Comparison of ENCODE assay signal across 28 cellular contexts in genomic region chr3:56052219-56052618, GRCh38.
"Had no signal": no experiment of that assay in that cellular context is flagged by ENCODE, and none has a peak within 500 bp of the region (broad histone marks: within the 10 kb centered on the region; RNA-seq: fewer than 3 reads in every experiment).

No MANE protein-coding gene starts in this region.

- H2AFZ ChIP-seq: hepatocyte had no signal

- H3K79me2 ChIP-seq: hepatocyte had no signal

- H3K27me3 ChIP-seq: esophagus muscularis mucosa, gastroesophageal sphincter, hepatocyte, ovary, sigmoid colon, thyroid gland had no signal

- H3K4me1 ChIP-seq: esophagus muscularis mucosa, foreskin keratinocyte, gastroesophageal sphincter, psoas muscle, sigmoid colon, stomach, thyroid gland had no signal

- H3K4me3 Mint-ChIP-seq: memory B cell; mesothelial cell of epicardium; naive B cell; natural killer cell treated with Interleukin-12 subunit alpha and Interleukin-12 subunit beta and Interleukin-15 and Interleukin-18, amount 100 ng/mL, for 72 hours; stimulated activated effector memory CD8-positive, alpha-beta T cell treated with anti-CD3 and anti-CD28 coated beads, Interleukin-12 subunit alpha, Interleukin-12 subunit beta, amount 100 ng/mL, for 72 hours; type B pancreatic cell had no signal

- ATAC-seq: foreskin keratinocyte; gastroesophageal sphincter; heart left ventricle; left lobe of liver; mucosa of descending colon; natural killer cell treated with Interleukin-12 subunit alpha and Interleukin-12 subunit beta and Interleukin-15 and Interleukin-18, amount 100 ng/mL, for 72 hours; psoas muscle; right cardiac atrium; stimulated activated effector memory CD8-positive, alpha-beta T cell treated with anti-CD3 and anti-CD28 coated beads, Interleukin-12 subunit alpha, Interleukin-12 subunit beta, amount 100 ng/mL, for 72 hours had no signal

- H3K27me3 Mint-ChIP-seq: natural killer cell treated with Interleukin-12 subunit alpha and Interleukin-12 subunit beta and Interleukin-15 and Interleukin-18, amount 100 ng/mL, for 72 hours had no signal

- H3K4me2 ChIP-seq: hepatocyte had no signal

- H3K36me3 Mint-ChIP-seq: memory B cell; mesothelial cell of epicardium; naive B cell; natural killer cell treated with Interleukin-12 subunit alpha and Interleukin-12 subunit beta and Interleukin-15 and Interleukin-18, amount 100 ng/mL, for 72 hours; stimulated activated effector memory CD8-positive, alpha-beta T cell treated with anti-CD3 and anti-CD28 coated beads, Interleukin-12 subunit alpha, Interleukin-12 subunit beta, amount 100 ng/mL, for 72 hours; type B pancreatic cell had no signal

- DNase-seq: dermis blood vessel endothelial cell; effector memory CD4-positive, alpha-beta T cell; foreskin keratinocyte; heart left ventricle; kidney; mucosa of descending colon; naive B cell; nucleus accumbens; ovary; psoas muscle; sigmoid colon; stimulated activated CD4-positive, alpha-beta T cell treated with anti-CD3 and anti-CD28 coated beads, Interleukin-2, amount 100 ng/mL, for 24 hours; stimulated activated CD4-positive, alpha-beta T cell treated with anti-CD3 and anti-CD28 coated beads, Interleukin-4, amount 100 ng/mL, for 24 hours; stimulated activated naive CD4-positive, alpha-beta T cell treated with Interleukin-2 at 50 U/mL for 16 hours; stomach; thyroid gland had no signal

- H3K9me3 Mint-ChIP-seq: mesothelial cell of epicardium; natural killer cell treated with Interleukin-12 subunit alpha and Interleukin-12 subunit beta and Interleukin-15 and Interleukin-18, amount 100 ng/mL, for 72 hours; type B pancreatic cell had no signal

- H3K27ac Mint-ChIP-seq: memory B cell; mesothelial cell of epicardium; naive B cell; natural killer cell treated with Interleukin-12 subunit alpha and Interleukin-12 subunit beta and Interleukin-15 and Interleukin-18, amount 100 ng/mL, for 72 hours; stimulated activated effector memory CD8-positive, alpha-beta T cell treated with anti-CD3 and anti-CD28 coated beads, Interleukin-12 subunit alpha, Interleukin-12 subunit beta, amount 100 ng/mL, for 72 hours; type B pancreatic cell had no signal

- H3K27ac ChIP-seq: coronary artery, esophagus muscularis mucosa, foreskin keratinocyte, gastroesophageal sphincter, heart left ventricle, ovary, psoas muscle, sigmoid colon, stomach, thyroid gland had no signal

- H3K4me3 ChIP-seq: coronary artery, esophagus muscularis mucosa, gastroesophageal sphincter, heart left ventricle, hepatocyte, lung, mucosa of descending colon, ovary, psoas muscle, sigmoid colon, stomach, thyroid gland had no signal

- H3K4me1 Mint-ChIP-seq: memory B cell; naive B cell; stimulated activated effector memory CD8-positive, alpha-beta T cell treated with anti-CD3 and anti-CD28 coated beads, Interleukin-12 subunit alpha, Interleukin-12 subunit beta, amount 100 ng/mL, for 72 hours had no signal

- H3K9me3 ChIP-seq: esophagus muscularis mucosa, gastroesophageal sphincter, heart left ventricle, mucosa of descending colon, ovary, psoas muscle, sigmoid colon, stomach, thyroid gland had no signal

- H3K36me3 ChIP-seq: esophagus muscularis mucosa, gastroesophageal sphincter, heart left ventricle, ovary, sigmoid colon, stomach, thyroid gland had no signal
